In genomic region chr17:78268960-78269892, GRCh38 we compare ENCODE assay signal across 15 cellular contexts. TPM values are rescaled to one million over a fixed set of nuclear protein-coding genes. Genes with fewer than 3 reads are reported as not detected.
DNase-seq lines count a peak whose midpoint lies in the region; ATAC-seq and TF ChIP-seq lines count a peak whose summit lies in the region.
"Had no signal": no experiment of that assay in that cellular context is flagged by ENCODE, and none has a peak within 500 bp of the region (broad histone marks: within the 10 kb centered on the region; RNA-seq: fewer than 3 reads in every experiment).

No MANE protein-coding gene starts in this region.

- WGBS in mesodermal cell (ENCODE audit: insufficient coverage in 2 of 2), 2 experiments, result 35 to 41% methylated on average over 16 to 24 of the region's 34 CpGs

- DNase-seq in chondrocyte (ENCODE audit: low spot score) (no peak), NCI-H1694 (lab: John Stamatoyannopoulos, UW) (no peak), left colon (no peak)
- no peak for DNase-seq in activated CD8-positive, alpha-beta memory T cell treated with anti-CD3 and anti-CD28 coated beads for 24 hours
- DNase-seq: activated CD8-positive, alpha-beta T cell treated with anti-CD3 and anti-CD28 coated beads, Interleukin-2, amount 10 ng/mL, durations not matched to agents 7 days and 5 days; HCEC 1CT; Karpas-422; stimulated activated CD4-positive, alpha-beta T cell treated with anti-CD3 and anti-CD28 coated beads, Interleukin-4, amount 100 ng/mL, for 24 hours had no signal

- H3K79me2 ChIP-seq in ACC112 (ENCODE audit: control insufficient read depth, insufficient read depth, low read length, unreplicated experiment), result no peaks in the 10 kb centered on the region

- H3K36me3 Mint-ChIP-seq in chondrocyte (ENCODE audit: low read depth), result no peaks in the 10 kb centered on the region
- H3K36me3 Mint-ChIP-seq: activated naive CD4-positive, alpha-beta T cell treated with anti-CD3 and anti-CD28 coated beads, Interleukin-2, amount 50 U/mL, for 24 hours had no signal

- intact Hi-C loops in left colon (cut with DNase I, micrococcal nuclease), result no loop called here

- H3K4me3 Mint-ChIP-seq in chondrocyte (ENCODE audit: unreplicated experiment), result peak overlapping the region; percentile 41
- H3K4me3 Mint-ChIP-seq: activated CD8-positive, alpha-beta T cell treated with anti-CD3 and anti-CD28 coated beads, Interleukin-2, amount 10 ng/mL, durations not matched to agents 7 days and 5 days; activated naive CD4-positive, alpha-beta T cell treated with anti-CD3 and anti-CD28 coated beads, Interleukin-2, amount 50 U/mL, for 24 hours; CD14-positive monocyte had no signal

- H3K27ac Mint-ChIP-seq in chondrocyte (ENCODE audit: unreplicated experiment), result peak overlapping the region; percentile 59
- H3K27ac Mint-ChIP-seq: activated CD8-positive, alpha-beta T cell treated with anti-CD3 and anti-CD28 coated beads, Interleukin-2, amount 10 ng/mL, durations not matched to agents 7 days and 5 days; activated naive CD4-positive, alpha-beta T cell treated with anti-CD3 and anti-CD28 coated beads, Interleukin-2, amount 50 U/mL, for 24 hours had no signal

- H3K4me1 ChIP-seq in ACC112 (ENCODE audit: control insufficient read depth, insufficient read depth, low read length, unreplicated experiment) (peaks cover 5% of the 10 kb centered on the region), HUES6 (ENCODE audit: control insufficient read depth, insufficient read depth, low read length) (peaks cover 77% of the 10 kb centered on the region), mesodermal cell (ENCODE audit: control insufficient read depth, insufficient read depth, low read length, poor library complexity, severe bottlenecking) (peaks cover 54% of the 10 kb centered on the region)

- no peaks in the 10 kb centered on the region for H3K9me3 Mint-ChIP-seq in chondrocyte (ENCODE audit: low read depth)
- H3K9me3 Mint-ChIP-seq: activated naive CD4-positive, alpha-beta T cell treated with anti-CD3 and anti-CD28 coated beads, Interleukin-2, amount 50 U/mL, for 24 hours had no signal

- H3K4me1 Mint-ChIP-seq in chondrocyte (ENCODE audit: low read depth), result peaks cover 21% of the 10 kb centered on the region

- H3K36me3 ChIP-seq in ACC112 (ENCODE audit: insufficient read depth, low read length), result no peaks in the 10 kb centered on the region
- no peaks in the 10 kb centered on the region for H3K36me3 ChIP-seq in HUES6 (ENCODE audit: control insufficient read depth, insufficient read depth, low read length)
- H3K36me3 ChIP-seq in mesodermal cell (ENCODE audit: control insufficient read depth, insufficient read depth, low read length), result no peaks in the 10 kb centered on the region

- H3K27me3 ChIP-seq in ACC112 (ENCODE audit: insufficient read depth, low read length), result peaks cover 40% of the 10 kb centered on the region
- no peaks in the 10 kb centered on the region for H3K27me3 ChIP-seq in HUES6 (ENCODE audit: control insufficient read depth, insufficient read depth, low read length)

- H3K9ac ChIP-seq in HUES6 (ENCODE audit: low read length), result peak overlapping the region; percentile 87

- ATAC-seq in left colon (no peak), GM21367 (IDR thresholded peaks at IDR 0.05; ENCODE audit: unreplicated experiment) (no peak)
- ATAC-seq: activated CD8-positive, alpha-beta T cell treated with anti-CD3 and anti-CD28 coated beads, Interleukin-2, amount 10 ng/mL, durations not matched to agents 7 days and 5 days had no signal

- H3K4me3 ChIP-seq in ACC112 (ENCODE audit: low read depth, low read length), result no peak overlapping the region
- H3K4me3 ChIP-seq in HUES6 (ENCODE audit: low read depth, low read length), result peak overlapping the region; percentile 43; the same call in 1 of the 2 replicates
- H3K4me3 ChIP-seq in mesodermal cell (ENCODE audit: extremely low read depth, insufficient read depth, low read length, poor library complexity, severe bottlenecking), result peak overlapping the region; percentile 20

- H3K9me3 ChIP-seq in HUES6 (ENCODE audit: control insufficient read depth, insufficient read depth, low read depth, low read length) (peaks cover 5% of the 10 kb centered on the region), mesodermal cell (ENCODE audit: control insufficient read depth, low read length) (no peaks in the 10 kb centered on the region)

- H2AFZ ChIP-seq in ACC112 (ENCODE audit: low read length, unreplicated experiment), result peak overlapping the region; percentile 75

- no peak for TF ChIP-seq CTCF in chondrocyte (IDR thresholded peaks at IDR 0.05)

- H3K27ac ChIP-seq in ACC112 (ENCODE audit: low read depth, low read length) (no peak overlapping the region), HUES6 (ENCODE audit: low read depth, low read length) (peak overlapping the region; percentile 67; the same call in 1 of the 2 replicates), mesodermal cell (ENCODE audit: low read depth, low read length, severe bottlenecking) (peak overlapping the region; percentile 71)

- H3K27me3 Mint-ChIP-seq in chondrocyte (ENCODE audit: low read depth), result no peaks in the 10 kb centered on the region
- H3K27me3 Mint-ChIP-seq: activated naive CD4-positive, alpha-beta T cell treated with anti-CD3 and anti-CD28 coated beads, Interleukin-2, amount 50 U/mL, for 24 hours had no signal

RNA-seq across cellular contexts. Expression of gene TMEM235, which starts 37.8 kb away (rescaled TPM):
- total RNA-seq in chondrocyte, result not detected in 3 replicates
- not detected for polyA plus RNA-seq in mesodermal cell (2013, experiment 1 of 2)
- not detected for polyA plus RNA-seq in mesodermal cell (2013, experiment 2 of 2)
- not detected for total RNA-seq in left colon
- total RNA-seq: activated CD8-positive, alpha-beta T cell treated with anti-CD3 and anti-CD28 coated beads, Interleukin-2, amount 10 ng/mL, durations not matched to agents 7 days and 5 days; NCI-H460 had no signal
- polyA plus RNA-seq: CD14-positive monocyte had no signal

RNA-seq across cellular contexts. Expression of gene BIRC5, which starts 55.2 kb away (rescaled TPM):
- total RNA-seq in chondrocyte (10.2 to 11.6 TPM (median 10.9 TPM) in 3 replicates), left colon (10 to 100 TPM in 1 of 2 donors, 1 to 10 TPM in 1; 3.4 to 10.1 TPM)
- 67.6 TPM for polyA plus RNA-seq in mesodermal cell (2013, experiment 1 of 2)
- 73.0 TPM for polyA plus RNA-seq in mesodermal cell (2013, experiment 2 of 2)
- polyA plus RNA-seq: CD14-positive monocyte had no signal
